In genomic region chr2:191977754-191978153, GRCh38 we compare ENCODE assay signal across 20 cellular contexts.
DNase-seq lines count a peak whose midpoint lies in the region; ATAC-seq, FAIRE-seq and TF ChIP-seq lines count a peak whose summit lies in the region.
"Had no signal": no experiment of that assay in that cellular context is flagged by ENCODE, and none has a peak within 500 bp of the region (broad histone marks: within the 10 kb centered on the region; RNA-seq: fewer than 3 reads in every experiment).

No MANE protein-coding gene starts in this region.

- H3K9me3 ChIP-seq in SK-N-SH = no peaks in the 10 kb centered on the region
- no peaks in the 10 kb centered on the region for H3K9me3 ChIP-seq in pancreas
- H3K9me3 ChIP-seq in mammary epithelial cell (replicated peaks; ENCODE audit: insufficient read depth, low read length) = no peaks in the 10 kb centered on the region

- H3K36me3 ChIP-seq in SK-N-SH (replicated peaks in 1 of 2; ENCODE audit: control insufficient read depth in 1 of 2, insufficient read depth in 2 of 2, low read length in 1 of 2) (no peaks in the 10 kb centered on the region), pancreas (no peaks in the 10 kb centered on the region), mammary epithelial cell (ENCODE audit: insufficient read depth, low read length) (no peaks in the 10 kb centered on the region)

- peak in 1 of 2 experiments; percentile 79; a peak in 2 of 4 replicates for TF ChIP-seq EP300 in SK-N-SH (IDR thresholded peaks at IDR 0.05; ENCODE audit: borderline replicate concordance in 1 of 2, low read depth in 1 of 2, low read length in 1 of 2)

- peaks cover 0 to 13% of the 10 kb centered on the region in 2 experiments; a peak in 3 of 4 replicates for H3K4me1 ChIP-seq in SK-N-SH (ENCODE audit: control insufficient read depth in 1 of 2, insufficient read depth in 2 of 2, low read depth in 1 of 2, low read length in 1 of 2)
- H3K4me1 ChIP-seq in pancreas = no peaks in the 10 kb centered on the region
- no peaks in the 10 kb centered on the region for H3K4me1 ChIP-seq in mammary epithelial cell (ENCODE audit: insufficient read depth, low read length)

- H3F3A ChIP-seq in SK-N-SH (replicated peaks; ENCODE audit: insufficient read depth) = peaks cover 27% of the 10 kb centered on the region

- H3K79me2 ChIP-seq in SK-N-SH (ENCODE audit: insufficient read depth) (no peaks in the 10 kb centered on the region), mammary epithelial cell (ENCODE audit: insufficient read depth, low read length) (no peaks in the 10 kb centered on the region)

- H4K20me1 ChIP-seq in SK-N-SH (ENCODE audit: insufficient read depth) = no peaks in the 10 kb centered on the region
- no peaks in the 10 kb centered on the region for H4K20me1 ChIP-seq in mammary epithelial cell (ENCODE audit: insufficient read depth, low read length)

- H3K27ac ChIP-seq in SK-N-SH (ENCODE audit: low read depth in 2 of 2, low read length in 1 of 2) = peak overlapping the region in 1 of 2 experiments; percentile 64; a peak in 1 of 4 replicates
- H3K27ac ChIP-seq in pancreas = no peak overlapping the region
- H3K27ac ChIP-seq in mammary epithelial cell (ENCODE audit: insufficient read depth, low read depth, low read length) = no peak overlapping the region

- no peak overlapping the region for H3K4me3 ChIP-seq in SK-N-SH (ENCODE audit: low read depth in 2 of 2, low read length in 1 of 2)
- H3K4me3 ChIP-seq in pancreas = no peak overlapping the region
- no peak overlapping the region for H3K4me3 ChIP-seq in mammary epithelial cell (replicated peaks in 1 of 3; ENCODE audit: insufficient read depth in 1 of 3, low read depth in 2 of 3, low read length in 3 of 3)

- no peak for TF ChIP-seq RAD21 in SK-N-SH (IDR thresholded peaks at IDR 0.05; ENCODE audit: low read length)

- intact Hi-C loops in pancreas (cut with DNase I) = no loop called here
- intact Hi-C loops in mammary epithelial cell (cut with micrococcal nuclease) = no loop called here
- intact Hi-C loops in posterior vena cava (cut with DNase I) = no loop called here

- BruUV-seq in mammary epithelial cell (replicated peaks; lab: Mats Ljungman, UMichigan) = no TSS peak

- H3K4me2 ChIP-seq in SK-N-SH (0 out of 2 replicates have a peak overlapping the region, but pooled peaks have one; percentile 12), mammary epithelial cell (ENCODE audit: insufficient read depth, low read depth, low read length) (no peak overlapping the region)

- peak; percentile 13 for DNase-seq in EL
- DNase-seq in SK-N-SH = no peak
- peak; percentile 27 for DNase-seq in fibroblast of gingiva (ENCODE audit: low read depth)
- DNase-seq in pancreas = no peak
- DNase-seq in mammary epithelial cell = no peak
- DNase-seq in posterior vena cava (ENCODE audit: low spot score) = no peak
- DNase-seq: ACHN, AML-193, DMS79 treated with DMSO at 0.1 percent for 48 hours, GDM1, Karpas-422, NCI-H1436, NCI-H2029, NCI-H345, NCI-H524 treated with DMSO at 0.1 percent for 48 hours, PC-3, RPMI8226, SIG-M5 had no signal

- no peaks in the 10 kb centered on the region for H3K9me2 ChIP-seq in SK-N-SH

- FAIRE-seq in pancreas (lab: Jason Lieb, UNC) = peak; percentile 13
- FAIRE-seq: H54 had no signal

- TF ChIP-seq CTCF in SK-N-SH (IDR thresholded peaks at IDR 0.05) (no peak), pancreas (IDR thresholded peaks at IDR 0.05) (no peak), mammary epithelial cell (conservative IDR thresholded peaks at IDR 0.05 in 1 of 2, IDR thresholded peaks at IDR 0.05 in 1 of 2; ENCODE audit: extremely low read depth in 1 of 2, insufficient read depth in 1 of 2, low read depth in 1 of 2, low read length in 2 of 2) (no peak)

- H3K9ac ChIP-seq in SK-N-SH (no peak overlapping the region), mammary epithelial cell (ENCODE audit: insufficient read depth, low read length) (no peak overlapping the region)

- WGBS in SK-N-SH (ENCODE audit: low lambda C conversion rate) = 74% methylated on average over 1 of the region's 1 CpG
- WGBS in pancreas, 2 donors = 80 to 94% methylated on average over 1 of the region's 1 CpG
- WGBS in mammary epithelial cell (ENCODE audit: low coverage, missing lambda C conversion rate) = 94% methylated on average over 1 of the region's 1 CpG

- dilution Hi-C loops in mammary epithelial cell (cut with HindIII; ENCODE audit: low sequenced_read_pairs) = no loop called here

- CTCF ChIA-PET in SK-N-SH (lab: Yijun Ruan, JAX) (no interaction called here), mammary epithelial cell (lab: Charles Lee; ENCODE audit: low non-redundant PET) (no interaction called here)

- POLR2A ChIA-PET in SK-N-SH (lab: Yijun Ruan, JAX) = no interaction called here

- H2AFZ ChIP-seq in SK-N-SH (ENCODE audit: low read depth) (no peak overlapping the region), mammary epithelial cell (ENCODE audit: low read depth, low read length) (no peak overlapping the region)

- ATAC-seq in pancreas (no peak), HG03432 (IDR thresholded peaks at IDR 0.05; ENCODE audit: unreplicated experiment) (no peak)
- ATAC-seq: PC-3 had no signal

- in situ Hi-C loops in mammary epithelial cell (cut with MboI; ENCODE audit: low sequenced_read_pairs in 2 of 2) = no loop called here

- no peaks in the 10 kb centered on the region for H3K27me3 ChIP-seq in SK-N-SH (ENCODE audit: insufficient read depth)
- no peaks in the 10 kb centered on the region for H3K27me3 ChIP-seq in pancreas
- H3K27me3 ChIP-seq in mammary epithelial cell (ENCODE audit: insufficient read depth, low read length) = no peaks in the 10 kb centered on the region

TF ChIP-seq in SK-N-SH, 30 proteins besides CTCF, POLR2A, EP300 and RAD21 (continues in another document):
- TF ChIP-seq, protein P1, sequence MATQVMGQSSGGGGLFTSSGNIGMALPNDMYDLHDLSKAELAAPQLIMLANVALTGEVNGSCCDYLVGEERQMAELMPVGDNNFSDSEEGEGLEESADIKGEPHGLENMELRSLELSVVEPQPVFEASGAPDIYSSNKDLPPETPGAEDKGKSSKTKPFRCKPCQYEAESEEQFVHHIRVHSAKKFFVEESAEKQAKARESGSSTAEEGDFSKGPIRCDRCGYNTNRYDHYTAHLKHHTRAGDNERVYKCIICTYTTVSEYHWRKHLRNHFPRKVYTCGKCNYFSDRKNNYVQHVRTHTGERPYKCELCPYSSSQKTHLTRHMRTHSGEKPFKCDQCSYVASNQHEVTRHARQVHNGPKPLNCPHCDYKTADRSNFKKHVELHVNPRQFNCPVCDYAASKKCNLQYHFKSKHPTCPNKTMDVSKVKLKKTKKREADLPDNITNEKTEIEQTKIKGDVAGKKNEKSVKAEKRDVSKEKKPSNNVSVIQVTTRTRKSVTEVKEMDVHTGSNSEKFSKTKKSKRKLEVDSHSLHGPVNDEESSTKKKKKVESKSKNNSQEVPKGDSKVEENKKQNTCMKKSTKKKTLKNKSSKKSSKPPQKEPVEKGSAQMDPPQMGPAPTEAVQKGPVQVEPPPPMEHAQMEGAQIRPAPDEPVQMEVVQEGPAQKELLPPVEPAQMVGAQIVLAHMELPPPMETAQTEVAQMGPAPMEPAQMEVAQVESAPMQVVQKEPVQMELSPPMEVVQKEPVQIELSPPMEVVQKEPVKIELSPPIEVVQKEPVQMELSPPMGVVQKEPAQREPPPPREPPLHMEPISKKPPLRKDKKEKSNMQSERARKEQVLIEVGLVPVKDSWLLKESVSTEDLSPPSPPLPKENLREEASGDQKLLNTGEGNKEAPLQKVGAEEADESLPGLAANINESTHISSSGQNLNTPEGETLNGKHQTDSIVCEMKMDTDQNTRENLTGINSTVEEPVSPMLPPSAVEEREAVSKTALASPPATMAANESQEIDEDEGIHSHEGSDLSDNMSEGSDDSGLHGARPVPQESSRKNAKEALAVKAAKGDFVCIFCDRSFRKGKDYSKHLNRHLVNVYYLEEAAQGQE (IDR thresholded peaks at IDR 0.05; ENCODE audit: low read depth, low read length) = no peak
- TF ChIP-seq YY1 (IDR thresholded peaks at IDR 0.05; ENCODE audit: low read depth) = no peak
- no peak for TF ChIP-seq NRF1 (IDR thresholded peaks at IDR 0.05; ENCODE audit: low read depth, low read length)
- no peak for TF ChIP-seq EZH2phosphoT487 (IDR thresholded peaks at IDR 0.05; ENCODE audit: borderline replicate concordance, low read depth)
- no peak for TF ChIP-seq CHD2 (IDR thresholded peaks at IDR 0.05; ENCODE audit: low read length, partially characterized antibody)
- TF ChIP-seq PBX3 (IDR thresholded peaks at IDR 0.05) = peak; percentile 86
- no peak for TF ChIP-seq SMC3 (IDR thresholded peaks at IDR 0.05; ENCODE audit: low read depth, low read length)
- TF ChIP-seq TAF1 (IDR thresholded peaks at IDR 0.05; ENCODE audit: borderline replicate concordance, low read depth, low read length) = no peak
- TF ChIP-seq MEF2A (IDR thresholded peaks at IDR 0.05; ENCODE audit: borderline replicate concordance, low read depth) = peak; percentile 53; the same call in 1 of the 2 replicates
- TF ChIP-seq NFIC (IDR thresholded peaks at IDR 0.05; ENCODE audit: borderline replicate concordance) = peak; percentile 49; the same call in 1 of the 2 replicates
- TF ChIP-seq MXI1 (IDR thresholded peaks at IDR 0.05; ENCODE audit: low read depth, low read length) = no peak
- TF ChIP-seq GABPA (IDR thresholded peaks at IDR 0.05; ENCODE audit: low read depth) = no peak
- TF ChIP-seq POLR2AphosphoS5 (IDR thresholded peaks at IDR 0.05; ENCODE audit: low read depth, low read length) = 0 out of 2 replicates have a peak, but pooled peaks have one; percentile 46
- no peak for TF ChIP-seq SIN3A (IDR thresholded peaks at IDR 0.05; ENCODE audit: borderline replicate concordance, low read depth, low read length)
- peak; percentile 75 for TF ChIP-seq JUND (IDR thresholded peaks at IDR 0.05)
- no peak for TF ChIP-seq FOXJ3 (CRISPR knock-in tag; IDR thresholded peaks at IDR 0.05)
- peak; percentile 81 for TF ChIP-seq TEAD4 (IDR thresholded peaks at IDR 0.05; ENCODE audit: borderline replicate concordance, insufficient read depth)
- peak; percentile 46; the same call in 1 of the 2 replicates for TF ChIP-seq FOXM1 (IDR thresholded peaks at IDR 0.05; ENCODE audit: low read depth)
- no peak for TF ChIP-seq GATA2 (CRISPR knock-in tag; IDR thresholded peaks at IDR 0.05)
- peak; percentile 96 for TF ChIP-seq TCF12 (IDR thresholded peaks at IDR 0.05)
- TF ChIP-seq RCOR1 (IDR thresholded peaks at IDR 0.05; ENCODE audit: low read length) = no peak

Comparison
In these comparisons a context has a peak if more than half of its experiments do, and no peak if none do; other contexts are left out.
1. DNase-seq: peak in EL (single experiment) and fibroblast of gingiva (single experiment); none in SK-N-SH (single experiment), pancreas (0 of 6), mammary epithelial cell (single experiment) and posterior vena cava (single experiment).